Comparison of ENCODE assay signal across 8 cellular contexts in the genomic region with DNA sequence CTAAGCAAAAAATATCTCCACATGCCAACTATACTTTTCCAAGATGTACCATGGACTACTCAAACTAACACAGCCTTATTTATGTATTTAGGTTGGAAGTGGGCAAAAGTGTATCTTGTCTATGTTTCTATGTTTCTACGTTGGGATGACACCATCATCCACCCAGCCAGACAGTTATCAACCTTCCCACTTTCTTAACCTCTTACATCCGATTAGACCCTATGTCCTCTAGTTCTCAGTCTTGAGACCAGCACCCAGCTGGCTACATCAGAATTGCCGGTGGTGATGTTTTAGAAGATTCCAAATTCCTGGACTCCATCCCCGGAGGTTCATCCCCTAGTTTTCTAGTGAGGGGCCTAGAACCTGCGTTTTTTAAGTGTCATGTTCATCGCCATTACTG. TPM values are rescaled to one million over a fixed set of nuclear protein-coding genes. Genes with fewer than 3 reads are reported as not detected.
DNase-seq lines count a peak whose midpoint lies in the region; ATAC-seq, FAIRE-seq and TF ChIP-seq lines count a peak whose summit lies in the region.

No MANE protein-coding gene starts in this region.

- TF ChIP-seq CTCF in endothelial cell of umbilical vein (IDR thresholded peaks at IDR 0.05; ENCODE audit: extremely low read depth in 1 of 2, insufficient read depth in 1 of 2, low read depth in 1 of 2, low read length in 2 of 2) (no peak), prostate gland (IDR thresholded peaks at IDR 0.05) (no peak)

- H3K36me3 ChIP-seq in endothelial cell of umbilical vein (ENCODE audit: control insufficient read depth in 2 of 2, extremely low read depth in 1 of 2, insufficient read depth in 2 of 2, low read length in 2 of 2), result no peaks in the 10 kb centered on the region
- no peaks in the 10 kb centered on the region for H3K36me3 ChIP-seq in prostate gland

- intact Hi-C loops in endothelial cell of umbilical vein (cut with micrococcal nuclease), result no loop called here
- intact Hi-C loops in prostate gland (cut with DNase I), result no loop called here

- CTCF ChIA-PET in endothelial cell of umbilical vein (lab: Charles Lee), result interaction anchor here (1.3 to 2.1 kb wide), 4 partner anchors 9 to 37 kb away, joined by 3 to 8 read pairs (median 6); no protein-coding TSS in a partner anchor

- no TSS peak for BruUV-seq in endothelial cell of umbilical vein (replicated peaks; lab: Mats Ljungman, UMichigan)

- DNase-seq in GM03348 (ENCODE audit: low spot score) (peak; percentile 6), OCI-M1 (lab: John Stamatoyannopoulos, UW) (peak; percentile 44), endothelial cell of umbilical vein (ENCODE audit: low read depth, low spot score) (peak; percentile 16), prostate gland (ENCODE audit: low spot score) (no peak), NCI-H2227 (lab: John Stamatoyannopoulos, UW; ENCODE audit: unreplicated experiment) (no peak), NCI-H187 treated with DMSO at 0.1 percent for 48 hours (lab: John Stamatoyannopoulos, UW) (no peak), T1000 (lab: John Stamatoyannopoulos, UW) (no peak)

- peaks cover 13% of the 10 kb centered on the region for H3K4me1 ChIP-seq in endothelial cell of umbilical vein (ENCODE audit: control insufficient read depth, extremely low read depth, insufficient read depth, low read length)
- H3K4me1 ChIP-seq in prostate gland (replicated peaks), result no peaks in the 10 kb centered on the region

- no peaks in the 10 kb centered on the region for H4K20me1 ChIP-seq in endothelial cell of umbilical vein (replicated peaks; ENCODE audit: control insufficient read depth, extremely low read depth, insufficient read depth, low read length)

- H3K27ac ChIP-seq in endothelial cell of umbilical vein (ENCODE audit: insufficient read depth, low read depth, low read length) (peak overlapping the region; percentile 73), prostate gland (peak overlapping the region in 1 of 2 donors; percentile 92)

- H3K9me1 ChIP-seq in endothelial cell of umbilical vein (replicated peaks; ENCODE audit: control insufficient read depth, extremely low read depth, insufficient read depth, low read length), result no peaks in the 10 kb centered on the region

- POLR2A ChIA-PET in endothelial cell of umbilical vein (lab: Charles Lee), result no interaction called here

- no peak for ATAC-seq in GM21423 (IDR thresholded peaks at IDR 0.05; ENCODE audit: unreplicated experiment)

- no peak overlapping the region for H2AFZ ChIP-seq in endothelial cell of umbilical vein (ENCODE audit: low read depth, low read length)

- peaks cover 2% of the 10 kb centered on the region for H3K79me2 ChIP-seq in endothelial cell of umbilical vein (ENCODE audit: control insufficient read depth, insufficient read depth, low read length)

- dilution Hi-C loops in endothelial cell of umbilical vein (cut with MboI; ENCODE audit: extremely low pct_ligation_motif_present, low sequenced_read_pairs), result no loop called here

- FAIRE-seq in endothelial cell of umbilical vein (lab: Jason Lieb, UNC), result no peak

- TF ChIP-seq POLR2A in endothelial cell of umbilical vein (IDR thresholded peaks at IDR 0.05; ENCODE audit: low read depth, low read length), result no peak
- TF ChIP-seq POLR2A in prostate gland (IDR thresholded peaks at IDR 0.05), result no peak

- H3K9ac ChIP-seq in endothelial cell of umbilical vein (replicated peaks; ENCODE audit: extremely low read depth, insufficient read depth, low read length), result peak overlapping the region; percentile 90

- H3K27me3 ChIP-seq in endothelial cell of umbilical vein (ENCODE audit: control insufficient read depth in 2 of 2, insufficient read depth in 2 of 2, low read length in 2 of 2), result no peaks in the 10 kb centered on the region
- no peaks in the 10 kb centered on the region for H3K27me3 ChIP-seq in prostate gland (replicated peaks; ENCODE audit: insufficient read depth)

- H3K9me3 ChIP-seq in endothelial cell of umbilical vein (replicated peaks; ENCODE audit: control insufficient read depth, insufficient read depth, low read length), result no peaks in the 10 kb centered on the region
- no peaks in the 10 kb centered on the region for H3K9me3 ChIP-seq in prostate gland

- WGBS in prostate gland, result 25% methylated on average over 6 of the region's 6 CpGs

- H3K4me3 ChIP-seq in endothelial cell of umbilical vein (replicated peaks in 1 of 3; ENCODE audit: insufficient read depth in 1 of 3, low read depth in 1 of 3, low read length in 3 of 3) (peak overlapping the region in 2 of 3 experiments; percentile 91 to 92), prostate gland (peak overlapping the region; percentile 57 to 76)

- H3K4me2 ChIP-seq in endothelial cell of umbilical vein (ENCODE audit: insufficient read depth, low read length), result peak overlapping the region; percentile 94

TF ChIP-seq in endothelial cell of umbilical vein, 7 proteins besides CTCF, POLR2A, EP300 and RAD21:
- TF ChIP-seq JUN (IDR thresholded peaks at IDR 0.05; ENCODE audit: borderline replicate concordance, insufficient read depth, insufficient read length, low read depth) (no peak), POLR2AphosphoS5 (IDR thresholded peaks at IDR 0.05; ENCODE audit: insufficient read depth, low read depth, low read length) (peak; percentile 23)

RNA-seq across cellular contexts. Expression of gene AASDH, which starts 1.0 kb away (rescaled TPM):
- 6.9 and 9.5 TPM in 2 replicates for total RNA-seq in endothelial cell of umbilical vein
- polyA plus RNA-seq in endothelial cell of umbilical vein, result 4.2 and 4.5 TPM in 2 replicates
- polyA plus RNA-seq in endothelial cell of umbilical vein (2011; cell fraction: cytosol; rRNA removed), result 3.9 and 4.3 TPM in 2 replicates
- 12.8 and 14.0 TPM in 2 replicates for polyA plus RNA-seq in endothelial cell of umbilical vein (2011; cell fraction: nucleus; rRNA removed)
- polyA plus RNA-seq in endothelial cell of umbilical vein (2012), result 4.5 and 5.8 TPM in 2 replicates
- 14.3 and 15.9 TPM in 2 replicates for polyA minus RNA-seq in endothelial cell of umbilical vein
- 3.0 TPM for polyA minus RNA-seq in endothelial cell of umbilical vein (2011; cell fraction: cytosol; rRNA and poly(A)+ RNA removed)
- 16.1 and 23.1 TPM in 2 replicates for polyA minus RNA-seq in endothelial cell of umbilical vein (2011; cell fraction: nucleus; rRNA and poly(A)+ RNA removed)
- 10 to 100 TPM; 12.8 to 18.5 TPM for total RNA-seq in prostate gland

RNA-seq across cellular contexts. Expression of gene PPAT, which starts 47.1 kb away (rescaled TPM):
- 21.8 and 25.5 TPM in 2 replicates for total RNA-seq in endothelial cell of umbilical vein
- polyA plus RNA-seq in endothelial cell of umbilical vein, result 3.4 and 4.3 TPM in 2 replicates
- 5.2 and 6.4 TPM in 2 replicates for polyA plus RNA-seq in endothelial cell of umbilical vein (2011; cell fraction: cytosol; rRNA removed)
- polyA plus RNA-seq in endothelial cell of umbilical vein (2011; cell fraction: nucleus; rRNA removed), result 8.0 and 11.1 TPM in 2 replicates
- polyA plus RNA-seq in endothelial cell of umbilical vein (2012), result 13.1 and 15.2 TPM in 2 replicates
- polyA minus RNA-seq in endothelial cell of umbilical vein, result 9.5 and 10.8 TPM in 2 replicates
- polyA minus RNA-seq in endothelial cell of umbilical vein (2011; cell fraction: cytosol; rRNA and poly(A)+ RNA removed), result 11.2 TPM
- polyA minus RNA-seq in endothelial cell of umbilical vein (2011; cell fraction: nucleus; rRNA and poly(A)+ RNA removed), result 6.8 and 10.0 TPM in 2 replicates
- 10 to 100 TPM in 1 of 2 donors, 1 to 10 TPM in 1; 7.0 to 12.2 TPM for total RNA-seq in prostate gland

RNA-seq across cellular contexts. Expression of gene PAICS, which starts 47.7 kb away (rescaled TPM):
- total RNA-seq in endothelial cell of umbilical vein, result 124 and 135 TPM in 2 replicates
- polyA plus RNA-seq in endothelial cell of umbilical vein, result 73.8 and 85.9 TPM in 2 replicates
- polyA plus RNA-seq in endothelial cell of umbilical vein (2011; cell fraction: cytosol; rRNA removed), result 84.5 and 94.9 TPM in 2 replicates
- polyA plus RNA-seq in endothelial cell of umbilical vein (2011; cell fraction: nucleus; rRNA removed), result 60.2 and 91.3 TPM in 2 replicates
- 87.8 and 151 TPM in 2 replicates for polyA plus RNA-seq in endothelial cell of umbilical vein (2012)
- polyA minus RNA-seq in endothelial cell of umbilical vein, result 55.9 and 64.9 TPM in 2 replicates
- polyA minus RNA-seq in endothelial cell of umbilical vein (2011; cell fraction: cytosol; rRNA and poly(A)+ RNA removed), result 62.0 TPM
- 43.0 and 52.0 TPM in 2 replicates for polyA minus RNA-seq in endothelial cell of umbilical vein (2011; cell fraction: nucleus; rRNA and poly(A)+ RNA removed)
- 10 to 100 TPM; 33.2 to 43.3 TPM for total RNA-seq in prostate gland

Comparison
In these comparisons a context has a peak if more than half of its experiments do, and no peak if none do; other contexts are left out.
1. DNase-seq: peak in GM03348 (single experiment), OCI-M1 (single experiment) and endothelial cell of umbilical vein (single experiment); none in prostate gland (single experiment), NCI-H2227 (single experiment), NCI-H187 treated with DMSO at 0.1 percent for 48 hours (single experiment) and T1000 (single experiment).